Comparison of ENCODE assay signal across 18 cellular contexts in genomic region chr7:70189776-70190175, GRCh38.
"Had no signal": no experiment of that assay in that cellular context is flagged by ENCODE, and none has a peak within 500 bp of the region (broad histone marks: within the 10 kb centered on the region; RNA-seq: fewer than 3 reads in every experiment).

No MANE protein-coding gene starts in this region.

- H3K27ac Mint-ChIP-seq: immature natural killer cell, naive B cell, nephron had no signal

- H3K4me1 Mint-ChIP-seq: immature natural killer cell, naive B cell, nephron had no signal

- H3K4me1 ChIP-seq: left ventricle myocardium inferior had no signal

- H3K27me3 ChIP-seq: dorsolateral prefrontal cortex, gastroesophageal sphincter, neutrophil had no signal

- H3K9me3 ChIP-seq: neutrophil had no signal

- H3K36me3 Mint-ChIP-seq: immature natural killer cell, naive B cell had no signal

- DNase-seq: dorsolateral prefrontal cortex; effector CD8-positive, alpha-beta T cell; foreskin fibroblast; immature natural killer cell; left ventricle myocardium inferior; mesenchymal stem cell; midbrain; naive B cell; posterior cingulate gyrus; small intestine; stimulated activated CD4-positive, alpha-beta T cell treated with anti-CD3 and anti-CD28 coated beads, Interleukin-12 subunit alpha, Interleukin-12 subunit beta, amount 100 ng/mL, for 4 hours; stimulated activated naive CD4-positive, alpha-beta T cell treated with Interleukin-2 at 50 U/mL for 16 hours; trophoblast cell had no signal

- H3K36me3 ChIP-seq: gastroesophageal sphincter, neutrophil had no signal

- H3K9me3 Mint-ChIP-seq: immature natural killer cell had no signal

- H3K4me3 Mint-ChIP-seq: immature natural killer cell, naive B cell, nephron had no signal

- H3K27ac ChIP-seq: coronary artery, dorsolateral prefrontal cortex, gastroesophageal sphincter, left ventricle myocardium inferior, neutrophil had no signal

- H3K4me3 ChIP-seq: coronary artery, dorsolateral prefrontal cortex, gastroesophageal sphincter, left ventricle myocardium inferior, lung had no signal

- H3K27me3 Mint-ChIP-seq: naive B cell had no signal
